11 cellular contexts compared by ENCODE assay signal in the genomic region with DNA sequence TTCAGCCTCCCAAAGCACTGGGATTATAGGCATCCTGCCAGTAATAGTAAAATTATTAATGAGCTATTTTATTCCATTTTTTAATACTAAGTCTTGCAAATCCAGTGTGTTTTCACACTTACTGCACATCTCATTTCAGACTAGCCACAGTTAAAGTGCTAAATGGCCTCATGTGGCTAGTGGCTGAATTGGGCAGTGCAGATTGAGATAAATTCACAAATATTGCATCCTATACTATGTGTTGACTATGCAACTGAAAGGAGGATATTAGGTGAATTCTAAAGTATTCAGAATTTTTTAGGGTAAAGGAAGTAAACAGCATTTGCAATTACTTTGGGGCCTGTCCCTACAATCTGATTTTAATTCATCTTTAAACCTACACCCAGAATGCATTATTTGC. TPM values are rescaled to one million over a fixed set of nuclear protein-coding genes. Genes with fewer than 3 reads are reported as not detected.
DNase-seq lines count a peak whose midpoint lies in the region; ATAC-seq and TF ChIP-seq lines count a peak whose summit lies in the region.
"Had no signal": no experiment of that assay in that cellular context is flagged by ENCODE, and none has a peak within 500 bp of the region (broad histone marks: within the 10 kb centered on the region; RNA-seq: fewer than 3 reads in every experiment).

No MANE protein-coding gene starts in this region.

- in situ Hi-C loops in transverse colon (cut with MboI; ENCODE audit: low pct_ligation_motif_present in 1 of 4, low pct_unique_long_range_greater_than_20kb in 1 of 4, low sequenced_read_pairs in 3 of 4), result no loop called here

- peak overlapping the region; percentile 94 for H3K27ac Mint-ChIP-seq in activated naive CD4-positive, alpha-beta T cell treated with anti-CD3 and anti-CD28 coated beads, Interleukin-2, amount 10 ng/mL, durations not matched to agents 7 days and 5 days
- no peak overlapping the region for H3K27ac Mint-ChIP-seq in nephron progenitor cell

- H3K36me3 ChIP-seq in OCI-LY7 (ENCODE audit: insufficient read depth, low read length), result peaks cover 76% of the 10 kb centered on the region
- no peaks in the 10 kb centered on the region for H3K36me3 ChIP-seq in transverse colon

- H3K27me3 Mint-ChIP-seq in activated naive CD4-positive, alpha-beta T cell treated with anti-CD3 and anti-CD28 coated beads, Interleukin-2, amount 10 ng/mL, durations not matched to agents 7 days and 5 days, result no peaks in the 10 kb centered on the region
- H3K27me3 Mint-ChIP-seq in nephron progenitor cell (ENCODE audit: low read depth, poor library complexity), result peaks cover 9% of the 10 kb centered on the region

- H3K4me2 ChIP-seq in OCI-LY7 (ENCODE audit: low read length), result peak overlapping the region; percentile 74

- H3K27ac ChIP-seq in OCI-LY7 (ENCODE audit: low read depth, low read length, poor library complexity, severe bottlenecking), result peak overlapping the region; percentile 95
- H3K27ac ChIP-seq in transverse colon, result peak overlapping the region in 3 of 4 donors; percentile 5 to 44 (median 44)
- H3K27ac ChIP-seq: parathyroid adenoma had no signal

- CTCF ChIA-PET in activated naive CD4-positive, alpha-beta T cell treated with anti-CD3 and anti-CD28 coated beads, Interleukin-2, amount 10 ng/mL, durations not matched to agents 7 days and 5 days (lab: Charles Lee), result interaction anchor here (0.8 to 1.4 kb wide), 4 partner anchors 11 to 110 kb away, joined by 3 to 4 read pairs (median 3); no protein-coding TSS in a partner anchor
- CTCF ChIA-PET in OCI-LY7 (lab: Charles Lee; ENCODE audit: unreplicated experiment), result no interaction called here

- peak overlapping the region; percentile 56 for H3K4me3 Mint-ChIP-seq in activated naive CD4-positive, alpha-beta T cell treated with anti-CD3 and anti-CD28 coated beads, Interleukin-2, amount 10 ng/mL, durations not matched to agents 7 days and 5 days
- no peak overlapping the region for H3K4me3 Mint-ChIP-seq in nephron progenitor cell

- TF ChIP-seq CTCF in OCI-LY7 (conservative IDR thresholded peaks at IDR 0.05; ENCODE audit: low read length) (no peak; the same call in 1 of the 2 replicates), transverse colon (IDR thresholded peaks at IDR 0.05) (no peak), nephron progenitor cell (IDR thresholded peaks at IDR 0.05) (no peak)

- H3K9me3 Mint-ChIP-seq in activated naive CD4-positive, alpha-beta T cell treated with anti-CD3 and anti-CD28 coated beads, Interleukin-2, amount 10 ng/mL, durations not matched to agents 7 days and 5 days, result peaks cover 10% of the 10 kb centered on the region
- H3K9me3 Mint-ChIP-seq in nephron progenitor cell, result no peaks in the 10 kb centered on the region

- POLR2A ChIA-PET in OCI-LY7 (lab: Charles Lee), result interaction anchor here (0.6 to 1.4 kb wide), 6 partner anchors 9 to 62 kb away, joined by 3 to 4 read pairs (median 3); no protein-coding TSS in a partner anchor

- H3K4me1 ChIP-seq in OCI-LY7 (ENCODE audit: insufficient read depth, low read length, poor library complexity, severe bottlenecking), result peaks cover 92% of the 10 kb centered on the region
- no peaks in the 10 kb centered on the region for H3K4me1 ChIP-seq in transverse colon
- H3K4me1 ChIP-seq: parathyroid adenoma had no signal

- ATAC-seq in HG02852 (IDR thresholded peaks at IDR 0.05; ENCODE audit: unreplicated experiment), result peak; percentile 31

- no peak for TF ChIP-seq POLR2A in transverse colon (IDR thresholded peaks at IDR 0.05)

- H3K4me3 ChIP-seq in OCI-LY7 (ENCODE audit: low read depth, low read length, poor library complexity, severe bottlenecking) (peak overlapping the region; percentile 61), transverse colon (no peak overlapping the region)

- H3K9me2 ChIP-seq in OCI-LY7 (ENCODE audit: insufficient read depth, low read length), result no peaks in the 10 kb centered on the region

- no peak for TF ChIP-seq EP300 in transverse colon (IDR thresholded peaks at IDR 0.05; ENCODE audit: low read depth)

- H3K27me3 ChIP-seq in transverse colon, result no peaks in the 10 kb centered on the region

- H4K20me1 ChIP-seq in OCI-LY7 (ENCODE audit: insufficient read depth, low read length), result no peaks in the 10 kb centered on the region

- no peak for DNase-seq in activated naive CD4-positive, alpha-beta T cell treated with anti-CD3 and anti-CD28 coated beads, Interleukin-2, amount 10 ng/mL, durations not matched to agents 7 days and 5 days
- no peak for DNase-seq in activated naive CD4-positive, alpha-beta T cell (lab: John Stamatoyannopoulos, UW)
- DNase-seq in OCI-LY7 (ENCODE audit: low spot score) (peak; percentile 51), transverse colon (no peak), nephron progenitor cell (no peak), NCI-H1417 (lab: John Stamatoyannopoulos, UW) (no peak), kidney glomerular epithelial cell (lab: John Stamatoyannopoulos, UW) (no peak)
- DNase-seq: AML-193 had no signal

- no peak overlapping the region for H2AFZ ChIP-seq in OCI-LY7 (ENCODE audit: low read length)
- H2AFZ ChIP-seq: parathyroid adenoma had no signal

- H3K9me3 ChIP-seq in OCI-LY7 (ENCODE audit: low read length) (peaks cover 21% of the 10 kb centered on the region), transverse colon (no peaks in the 10 kb centered on the region)

- peaks cover 96% of the 10 kb centered on the region for H3K79me2 ChIP-seq in OCI-LY7 (ENCODE audit: insufficient read depth, low read depth, low read length)
- H3K79me2 ChIP-seq: parathyroid adenoma had no signal

- intact Hi-C loops in OCI-LY7 (cut with micrococcal nuclease; ENCODE audit: unreplicated experiment), result no loop called here
- intact Hi-C loops in transverse colon (cut with DNase I; ENCODE audit: low total_unique reads), result no loop called here

- H3K4me1 Mint-ChIP-seq in activated naive CD4-positive, alpha-beta T cell treated with anti-CD3 and anti-CD28 coated beads, Interleukin-2, amount 10 ng/mL, durations not matched to agents 7 days and 5 days, result peaks cover 77% of the 10 kb centered on the region
- no peaks in the 10 kb centered on the region for H3K4me1 Mint-ChIP-seq in nephron progenitor cell

- peaks cover 67% of the 10 kb centered on the region for H3K36me3 Mint-ChIP-seq in activated naive CD4-positive, alpha-beta T cell treated with anti-CD3 and anti-CD28 coated beads, Interleukin-2, amount 10 ng/mL, durations not matched to agents 7 days and 5 days
- no peaks in the 10 kb centered on the region for H3K36me3 Mint-ChIP-seq in nephron progenitor cell (ENCODE audit: low read depth)

- BruUV-seq in OCI-LY7 (replicated peaks; lab: Mats Ljungman, UMichigan), result TSS peak; percentile 96

RNA-seq across cellular contexts. Expression of gene APBB1IP, which starts 10.2 kb away (rescaled TPM):
- 58.1 and 65.8 TPM in 2 replicates for total RNA-seq in OCI-LY7 (2014; rRNA removed; shearing (Covaris generic))
- total RNA-seq in OCI-LY7 (2022), result 167 and 196 TPM in 2 replicates
- total RNA-seq in transverse colon, result 1 to 10 TPM in 3 of 4 donors, not detected in 1; 2.5 to 7.6 (median 6.4) TPM
- total RNA-seq: NCI-H460 had no signal

Comparison
In these comparisons a context has a peak if more than half of its experiments do, and no peak if none do; other contexts are left out.
1. RNA of gene APBB1IP, which starts 10.2 kb away (total RNA-seq): 58.1 to 196 TPM in OCI-LY7; 2.5 to 7.6 TPM in transverse colon; every median in the first group is over 4 times any median in the second.